In genomic region chr12:10016881-10017280, GRCh38 we compare ENCODE assay signal across 1 cellular context.
A peak's percentile ranks its signal among the peaks of the same experiment; 100 is the strongest.
TF ChIP-seq lines count a peak whose summit lies in the region.

No MANE protein-coding gene starts in this region.

TF ChIP-seq in neural cell, 6 proteins besides CTCF, POLR2A, EP300 and RAD21:
- TF ChIP-seq SMC3 (conservative IDR thresholded peaks at IDR 0.05; ENCODE audit: poor library complexity) (no peak), POLR2AphosphoS5 (IDR thresholded peaks at IDR 0.05) (peak; percentile 81), TAF1 (IDR thresholded peaks at IDR 0.05; ENCODE audit: low read depth) (no peak), REST (IDR thresholded peaks at IDR 0.05; ENCODE audit: borderline replicate concordance) (no peak)
